ENCODE assay signal across 1 cellular context in genomic region chr22:40728731-40729189, GRCh38.
TF ChIP-seq lines count a peak whose summit lies in the region.

No MANE protein-coding gene starts in this region.

TF ChIP-seq in K562, 482 proteins besides CTCF, POLR2A, EP300 and RAD21 (continued from another document and continues in another):
- TF ChIP-seq, protein P1, sequence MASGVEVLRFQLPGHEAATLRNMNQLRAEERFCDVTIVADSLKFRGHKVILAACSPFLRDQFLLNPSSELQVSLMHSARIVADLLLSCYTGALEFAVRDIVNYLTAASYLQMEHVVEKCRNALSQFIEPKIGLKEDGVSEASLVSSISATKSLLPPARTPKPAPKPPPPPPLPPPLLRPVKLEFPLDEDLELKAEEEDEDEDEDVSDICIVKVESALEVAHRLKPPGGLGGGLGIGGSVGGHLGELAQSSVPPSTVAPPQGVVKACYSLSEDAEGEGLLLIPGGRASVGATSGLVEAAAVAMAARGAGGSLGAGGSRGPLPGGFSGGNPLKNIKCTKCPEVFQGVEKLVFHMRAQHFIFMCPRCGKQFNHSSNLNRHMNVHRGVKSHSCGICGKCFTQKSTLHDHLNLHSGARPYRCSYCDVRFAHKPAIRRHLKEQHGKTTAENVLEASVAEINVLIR (CRISPR knock-in tag; IDR thresholded peaks at IDR 0.05): no peak
- no peak for TF ChIP-seq SUPT5H (IDR thresholded peaks at IDR 0.05)
- TF ChIP-seq, protein P2, sequence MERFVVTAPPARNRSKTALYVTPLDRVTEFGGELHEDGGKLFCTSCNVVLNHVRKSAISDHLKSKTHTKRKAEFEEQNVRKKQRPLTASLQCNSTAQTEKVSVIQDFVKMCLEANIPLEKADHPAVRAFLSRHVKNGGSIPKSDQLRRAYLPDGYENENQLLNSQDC (CRISPR knock-in tag; IDR thresholded peaks at IDR 0.05): no peak
- TF ChIP-seq ZFP91 (CRISPR knock-in tag; IDR thresholded peaks at IDR 0.05): no peak
- no peak for TF ChIP-seq XRCC4 (IDR thresholded peaks at IDR 0.05; ENCODE audit: extremely low read depth, insufficient read depth, insufficient read length)
- TF ChIP-seq ZNF518B (CRISPR knock-in tag; IDR thresholded peaks at IDR 0.05): no peak
- TF ChIP-seq CCNT2 (IDR thresholded peaks at IDR 0.05; ENCODE audit: borderline replicate concordance, extremely low read depth, insufficient read length, low read depth, low read length): peak; percentile 17
- TF ChIP-seq NFATC3 (IDR thresholded peaks at IDR 0.05): no peak
- no peak for TF ChIP-seq IRF2 (CRISPR knock-in tag; IDR thresholded peaks at IDR 0.05)
- peak; percentile 99 for TF ChIP-seq SMAD4 (CRISPR knock-in tag; conservative IDR thresholded peaks at IDR 0.05)
- TF ChIP-seq ZNF696 (CRISPR knock-in tag; conservative IDR thresholded peaks at IDR 0.05): no peak
- no peak for TF ChIP-seq PML (IDR thresholded peaks at IDR 0.05; ENCODE audit: low read length)
- TF ChIP-seq TAL1 (IDR thresholded peaks at IDR 0.05): 0 out of 2 replicates have a peak, but pooled peaks have one; percentile 21
- TF ChIP-seq NFYB (IDR thresholded peaks at IDR 0.05; ENCODE audit: extremely low read depth, insufficient read length): no peak
- TF ChIP-seq ZNF449 (CRISPR knock-in tag; IDR thresholded peaks at IDR 0.05): no peak
- no peak for TF ChIP-seq ETS2 (tag; IDR thresholded peaks at IDR 0.05; ENCODE audit: borderline replicate concordance, poor library complexity, severe bottlenecking)
- TF ChIP-seq ZBTB5 (IDR thresholded peaks at IDR 0.05): no peak
- TF ChIP-seq ADNP (tag; IDR thresholded peaks at IDR 0.05): no peak
- TF ChIP-seq ZBTB1 (CRISPR knock-in tag; IDR thresholded peaks at IDR 0.05; ENCODE audit: borderline replicate concordance, low read depth): no peak
- 0 out of 2 replicates have a peak, but pooled peaks have one; percentile 27 for TF ChIP-seq BHLHE40 (IDR thresholded peaks at IDR 0.05; ENCODE audit: low read length)
- TF ChIP-seq RNF2 (IDR thresholded peaks at IDR 0.05): 0 out of 2 replicates have a peak, but pooled peaks have one; percentile 31
- TF ChIP-seq ZNF133 (CRISPR knock-in tag; IDR thresholded peaks at IDR 0.05): no peak
- TF ChIP-seq, protein P3, sequence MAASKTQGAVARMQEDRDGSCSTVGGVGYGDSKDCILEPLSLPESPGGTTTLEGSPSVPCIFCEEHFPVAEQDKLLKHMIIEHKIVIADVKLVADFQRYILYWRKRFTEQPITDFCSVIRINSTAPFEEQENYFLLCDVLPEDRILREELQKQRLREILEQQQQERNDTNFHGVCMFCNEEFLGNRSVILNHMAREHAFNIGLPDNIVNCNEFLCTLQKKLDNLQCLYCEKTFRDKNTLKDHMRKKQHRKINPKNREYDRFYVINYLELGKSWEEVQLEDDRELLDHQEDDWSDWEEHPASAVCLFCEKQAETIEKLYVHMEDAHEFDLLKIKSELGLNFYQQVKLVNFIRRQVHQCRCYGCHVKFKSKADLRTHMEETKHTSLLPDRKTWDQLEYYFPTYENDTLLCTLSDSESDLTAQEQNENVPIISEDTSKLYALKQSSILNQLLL (CRISPR knock-in tag; IDR thresholded peaks at IDR 0.05; ENCODE audit: borderline replicate concordance): no peak
- TF ChIP-seq FOXA1 (IDR thresholded peaks at IDR 0.05; ENCODE audit: borderline replicate concordance): no peak
- TF ChIP-seq ZNF830 (CRISPR knock-in tag; IDR thresholded peaks at IDR 0.05): no peak
- no peak for TF ChIP-seq THRAP3 (IDR thresholded peaks at IDR 0.05; ENCODE audit: borderline replicate concordance)
- TF ChIP-seq GATA2 (CRISPR knock-in tag; IDR thresholded peaks at IDR 0.05): peak; percentile 43; the same call in 1 of the 2 replicates
- TF ChIP-seq, protein P4, sequence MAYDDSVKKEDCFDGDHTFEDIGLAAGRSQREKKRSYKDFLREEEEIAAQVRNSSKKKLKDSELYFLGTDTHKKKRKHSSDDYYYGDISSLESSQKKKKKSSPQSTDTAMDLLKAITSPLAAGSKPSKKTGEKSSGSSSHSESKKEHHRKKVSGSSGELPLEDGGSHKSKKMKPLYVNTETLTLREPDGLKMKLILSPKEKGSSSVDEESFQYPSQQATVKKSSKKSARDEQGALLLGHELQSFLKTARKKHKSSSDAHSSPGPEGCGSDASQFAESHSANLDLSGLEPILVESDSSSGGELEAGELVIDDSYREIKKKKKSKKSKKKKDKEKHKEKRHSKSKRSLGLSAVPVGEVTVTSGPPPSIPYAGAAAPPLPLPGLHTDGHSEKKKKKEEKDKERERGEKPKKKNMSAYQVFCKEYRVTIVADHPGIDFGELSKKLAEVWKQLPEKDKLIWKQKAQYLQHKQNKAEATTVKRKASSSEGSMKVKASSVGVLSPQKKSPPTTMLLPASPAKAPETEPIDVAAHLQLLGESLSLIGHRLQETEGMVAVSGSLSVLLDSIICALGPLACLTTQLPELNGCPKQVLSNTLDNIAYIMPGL (CRISPR knock-in tag; IDR thresholded peaks at IDR 0.05): no peak
- TF ChIP-seq CSDE1 (IDR thresholded peaks at IDR 0.05): no peak
- no peak for TF ChIP-seq NR4A1 (CRISPR knock-in tag; IDR thresholded peaks at IDR 0.05)
- no peak for TF ChIP-seq NR4A1 (tag; IDR thresholded peaks at IDR 0.05)
- no peak for TF ChIP-seq POLR2AphosphoS2 (IDR thresholded peaks at IDR 0.05; ENCODE audit: low read length)
- peak; percentile 41 for TF ChIP-seq PKNOX1 (IDR thresholded peaks at IDR 0.05)
- peak; percentile 80 for TF ChIP-seq CBFA2T3 (IDR thresholded peaks at IDR 0.05)
- peak in 1 of 2 experiments; percentile 88; a peak in 1 of 4 replicates for TF ChIP-seq TEAD1 (CRISPR knock-in tag; IDR thresholded peaks at IDR 0.05)
- TF ChIP-seq ELF4 (CRISPR knock-in tag; IDR thresholded peaks at IDR 0.05): no peak
- TF ChIP-seq TEAD4 (IDR thresholded peaks at IDR 0.05; ENCODE audit: low read length): peak; percentile 45; the same call in 1 of the 2 replicates
- TF ChIP-seq TEAD4 (CRISPR knock-in tag; IDR thresholded peaks at IDR 0.05; ENCODE audit: borderline replicate concordance): no peak
- no peak for TF ChIP-seq PRMT5 (CRISPR knock-in tag; IDR thresholded peaks at IDR 0.05)
- no peak for TF ChIP-seq NUFIP1 (IDR thresholded peaks at IDR 0.05; ENCODE audit: partially characterized antibody)
- no peak for TF ChIP-seq HDAC6 (IDR thresholded peaks at IDR 0.05; ENCODE audit: low read depth, low read length)
- TF ChIP-seq NKRF (IDR thresholded peaks at IDR 0.05; ENCODE audit: borderline replicate concordance): no peak
- TF ChIP-seq, protein P5, sequence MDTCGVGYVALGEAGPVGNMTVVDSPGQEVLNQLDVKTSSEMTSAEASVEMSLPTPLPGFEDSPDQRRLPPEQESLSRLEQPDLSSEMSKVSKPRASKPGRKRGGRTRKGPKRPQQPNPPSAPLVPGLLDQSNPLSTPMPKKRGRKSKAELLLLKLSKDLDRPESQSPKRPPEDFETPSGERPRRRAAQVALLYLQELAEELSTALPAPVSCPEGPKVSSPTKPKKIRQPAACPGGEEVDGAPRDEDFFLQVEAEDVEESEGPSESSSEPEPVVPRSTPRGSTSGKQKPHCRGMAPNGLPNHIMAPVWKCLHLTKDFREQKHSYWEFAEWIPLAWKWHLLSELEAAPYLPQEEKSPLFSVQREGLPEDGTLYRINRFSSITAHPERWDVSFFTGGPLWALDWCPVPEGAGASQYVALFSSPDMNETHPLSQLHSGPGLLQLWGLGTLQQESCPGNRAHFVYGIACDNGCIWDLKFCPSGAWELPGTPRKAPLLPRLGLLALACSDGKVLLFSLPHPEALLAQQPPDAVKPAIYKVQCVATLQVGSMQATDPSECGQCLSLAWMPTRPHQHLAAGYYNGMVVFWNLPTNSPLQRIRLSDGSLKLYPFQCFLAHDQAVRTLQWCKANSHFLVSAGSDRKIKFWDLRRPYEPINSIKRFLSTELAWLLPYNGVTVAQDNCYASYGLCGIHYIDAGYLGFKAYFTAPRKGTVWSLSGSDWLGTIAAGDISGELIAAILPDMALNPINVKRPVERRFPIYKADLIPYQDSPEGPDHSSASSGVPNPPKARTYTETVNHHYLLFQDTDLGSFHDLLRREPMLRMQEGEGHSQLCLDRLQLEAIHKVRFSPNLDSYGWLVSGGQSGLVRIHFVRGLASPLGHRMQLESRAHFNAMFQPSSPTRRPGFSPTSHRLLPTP (IDR thresholded peaks at IDR 0.05; ENCODE audit: borderline replicate concordance, extremely low read depth, insufficient read length): no peak
- peak; percentile 40; the same call in 1 of the 2 replicates for TF ChIP-seq TCF7 (IDR thresholded peaks at IDR 0.05; ENCODE audit: borderline replicate concordance)
- TF ChIP-seq NRF1 (conservative IDR thresholded peaks at IDR 0.05 in 1 of 2, IDR thresholded peaks at IDR 0.05 in 1 of 2): peak; percentile 34 to 49; a peak in 2 of 4 replicates
